Comparison of ENCODE assay signal across 8 cellular contexts in the genomic region with DNA sequence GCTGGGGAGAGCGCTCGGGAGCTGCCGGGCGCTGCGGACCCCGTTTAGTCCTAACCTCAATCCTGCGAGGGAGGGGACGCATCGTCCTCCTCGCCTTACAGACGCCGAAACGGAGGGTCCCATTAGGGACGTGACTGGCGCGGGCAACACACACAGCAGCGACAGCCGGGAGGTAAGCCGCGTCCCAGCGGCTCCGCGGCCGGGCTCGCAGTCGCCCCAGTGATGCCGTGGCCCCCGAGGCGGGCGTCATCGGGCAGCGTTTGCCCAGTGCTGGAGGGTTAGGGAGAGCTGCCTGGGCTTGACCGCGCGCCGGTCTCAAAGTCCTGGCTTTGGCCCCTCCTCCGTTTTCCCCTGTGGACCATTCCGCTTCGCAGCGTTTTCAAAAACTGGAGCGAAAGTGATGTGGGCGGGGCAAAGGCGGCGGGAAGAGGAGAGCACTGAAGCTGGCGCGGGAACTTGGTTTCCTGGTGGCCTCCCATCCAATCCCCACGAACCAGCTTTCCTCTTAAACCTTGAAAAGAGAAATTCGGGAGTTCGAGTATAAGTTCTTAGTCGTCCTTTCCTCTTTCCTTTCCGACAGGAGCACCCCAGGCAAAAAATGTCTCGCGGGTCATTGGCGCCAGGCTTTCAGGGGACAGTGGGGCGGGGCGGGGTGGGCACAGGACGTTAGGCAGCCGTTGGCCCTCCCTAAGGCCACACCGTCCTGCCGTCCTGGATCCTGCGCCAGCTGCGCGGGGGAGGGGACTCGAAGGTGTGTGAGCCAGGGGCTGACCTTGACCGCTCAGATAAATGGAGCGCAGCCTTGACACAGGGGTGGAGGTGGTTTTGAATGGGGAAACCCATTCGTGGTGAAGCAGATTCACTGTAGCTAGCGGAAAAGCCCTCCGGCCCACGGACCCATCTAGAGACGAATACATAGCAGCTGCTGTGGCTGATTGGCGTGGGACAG. TPM values are rescaled to one million over a fixed set of nuclear protein-coding genes. Genes with fewer than 3 reads are reported as not detected.
DNase-seq lines count a peak whose midpoint lies in the region; ATAC-seq, FAIRE-seq and TF ChIP-seq lines count a peak whose summit lies in the region.

No MANE protein-coding gene starts in this region.

- peak overlapping the region; percentile 89 for H3K27ac Mint-ChIP-seq in activated CD4-positive, alpha-beta memory T cell treated with anti-CD3 and anti-CD28 coated beads, Interleukin-2, amount 10 ng/mL, durations not matched to agents 7 days and 5 days

- H3K36me3 ChIP-seq in endothelial cell of umbilical vein (ENCODE audit: control insufficient read depth in 2 of 2, extremely low read depth in 1 of 2, insufficient read depth in 2 of 2, low read length in 2 of 2): peaks cover 0 to 13% of the 10 kb centered on the region in 2 experiments

- peak; percentile 95 for DNase-seq in Caki2 (ENCODE audit: low read depth)
- peak; percentile 98 for DNase-seq in NCI-H748 (lab: John Stamatoyannopoulos, UW; ENCODE audit: unreplicated experiment)
- DNase-seq in activated CD4-positive, alpha-beta memory T cell treated with anti-CD3 and anti-CD28 coated beads, Interleukin-2, amount 10 ng/mL, durations not matched to agents 7 days and 5 days: peak; percentile 85
- DNase-seq in endothelial cell of umbilical vein (ENCODE audit: low read depth, low spot score): peak; percentile 93
- peak; percentile 91 for DNase-seq in mesenteric fat pad (ENCODE audit: low spot score)
- DNase-seq in stimulated activated CD8-positive, alpha-beta memory T cell treated with anti-CD3 and anti-CD28 coated beads, Interleukin-2, amount 100 ng/mL, for 48 hours (ENCODE audit: low read depth in 2 of 2): peak; percentile 69 to 82

- dilution Hi-C loops in endothelial cell of umbilical vein (cut with MboI; ENCODE audit: extremely low pct_ligation_motif_present, low sequenced_read_pairs): no loop called here

- H3K79me2 ChIP-seq in endothelial cell of umbilical vein (ENCODE audit: control insufficient read depth, insufficient read depth, low read length): peaks cover 39% of the 10 kb centered on the region

- no peaks in the 10 kb centered on the region for H3K9me3 ChIP-seq in endothelial cell of umbilical vein (replicated peaks; ENCODE audit: control insufficient read depth, insufficient read depth, low read length)

- peak overlapping the region; percentile 89 for H3K4me2 ChIP-seq in endothelial cell of umbilical vein (ENCODE audit: insufficient read depth, low read length)

- H3K9ac ChIP-seq in endothelial cell of umbilical vein (replicated peaks; ENCODE audit: extremely low read depth, insufficient read depth, low read length): peak overlapping the region; percentile 73

- FAIRE-seq in endothelial cell of umbilical vein (lab: Jason Lieb, UNC): peak; percentile 96

- peaks cover 6% of the 10 kb centered on the region for H3K9me3 Mint-ChIP-seq in activated CD4-positive, alpha-beta memory T cell treated with anti-CD3 and anti-CD28 coated beads, Interleukin-2, amount 10 ng/mL, durations not matched to agents 7 days and 5 days

- POLR2A ChIA-PET in activated CD4-positive, alpha-beta memory T cell treated with anti-CD3 and anti-CD28 coated beads, Interleukin-2, amount 10 ng/mL, durations not matched to agents 7 days and 5 days (lab: Charles Lee): interaction anchor here (0.7 to 5.5 kb wide), 31 partner anchors 8 to 1913 kb away, joined by 3 to 144 read pairs (median 4); a partner anchor contains a TSS
- POLR2A ChIA-PET in endothelial cell of umbilical vein (lab: Charles Lee): no interaction called here

- no peaks in the 10 kb centered on the region for H3K27me3 Mint-ChIP-seq in activated CD4-positive, alpha-beta memory T cell treated with anti-CD3 and anti-CD28 coated beads, Interleukin-2, amount 10 ng/mL, durations not matched to agents 7 days and 5 days

- peak overlapping the region; percentile 70 to 88 (median 82) for H3K4me3 ChIP-seq in endothelial cell of umbilical vein (replicated peaks in 1 of 3; ENCODE audit: insufficient read depth in 1 of 3, low read depth in 1 of 3, low read length in 3 of 3)

- TF ChIP-seq POLR2A in endothelial cell of umbilical vein (IDR thresholded peaks at IDR 0.05; ENCODE audit: low read depth, low read length): peak; percentile 74

- peak overlapping the region; percentile 97 for H3K4me3 Mint-ChIP-seq in activated CD4-positive, alpha-beta memory T cell treated with anti-CD3 and anti-CD28 coated beads, Interleukin-2, amount 10 ng/mL, durations not matched to agents 7 days and 5 days

- H3K27ac ChIP-seq in endothelial cell of umbilical vein (ENCODE audit: insufficient read depth, low read depth, low read length): peak overlapping the region; percentile 46

- intact Hi-C loops in endothelial cell of umbilical vein (cut with micrococcal nuclease): loop anchor here (1.0 to 10.0 kb wide), 3 partner anchors 34 to 177 kb away; a partner anchor contains a TSS

- H3K9me1 ChIP-seq in endothelial cell of umbilical vein (replicated peaks; ENCODE audit: control insufficient read depth, extremely low read depth, insufficient read depth, low read length): no peaks in the 10 kb centered on the region

- peaks cover 55% of the 10 kb centered on the region for H3K36me3 Mint-ChIP-seq in activated CD4-positive, alpha-beta memory T cell treated with anti-CD3 and anti-CD28 coated beads, Interleukin-2, amount 10 ng/mL, durations not matched to agents 7 days and 5 days (ENCODE audit: low read depth)

- H4K20me1 ChIP-seq in endothelial cell of umbilical vein (replicated peaks; ENCODE audit: control insufficient read depth, extremely low read depth, insufficient read depth, low read length): no peaks in the 10 kb centered on the region

- H2AFZ ChIP-seq in endothelial cell of umbilical vein (ENCODE audit: low read depth, low read length): peak overlapping the region; percentile 88

- CTCF ChIA-PET in activated CD4-positive, alpha-beta memory T cell treated with anti-CD3 and anti-CD28 coated beads, Interleukin-2, amount 10 ng/mL, durations not matched to agents 7 days and 5 days (lab: Charles Lee): interaction anchor here (0.8 to 3.3 kb wide), 11 partner anchors 8 to 181 kb away, joined by 3 to 16 read pairs (median 3); a partner anchor contains a TSS
- CTCF ChIA-PET in endothelial cell of umbilical vein (lab: Charles Lee): interaction anchor here (0.6 to 2.8 kb wide), 11 partner anchors 12 to 181 kb away, joined by 3 to 16 read pairs (median 4); a partner anchor contains a TSS

- TSS peak; percentile 64 for BruUV-seq in endothelial cell of umbilical vein (replicated peaks; lab: Mats Ljungman, UMichigan)

- in situ Hi-C loops in Caki2 (cut with HindIII; ENCODE audit: low pct_unique_long_range_greater_than_20kb, low sequenced_read_pairs): no loop called here

- peaks cover 48% of the 10 kb centered on the region for H3K4me1 Mint-ChIP-seq in activated CD4-positive, alpha-beta memory T cell treated with anti-CD3 and anti-CD28 coated beads, Interleukin-2, amount 10 ng/mL, durations not matched to agents 7 days and 5 days

- no peak for TF ChIP-seq CTCF in endothelial cell of umbilical vein (IDR thresholded peaks at IDR 0.05; ENCODE audit: extremely low read depth in 1 of 2, insufficient read depth in 1 of 2, low read depth in 1 of 2, low read length in 2 of 2)

- ATAC-seq in GM19467 (IDR thresholded peaks at IDR 0.05; ENCODE audit: unreplicated experiment) (peak; percentile 56), HG03575 (IDR thresholded peaks at IDR 0.05; ENCODE audit: extremely low read depth, insufficient number of reproducible peaks, low FRiP score, unreplicated experiment) (peak; percentile 43)

- peaks cover 10% of the 10 kb centered on the region for H3K4me1 ChIP-seq in endothelial cell of umbilical vein (ENCODE audit: control insufficient read depth, extremely low read depth, insufficient read depth, low read length)

- H3K27me3 ChIP-seq in endothelial cell of umbilical vein (ENCODE audit: control insufficient read depth in 2 of 2, insufficient read depth in 2 of 2, low read length in 2 of 2): no peaks in the 10 kb centered on the region

TF ChIP-seq in endothelial cell of umbilical vein, 7 proteins besides CTCF, POLR2A, EP300 and RAD21 (continues in another document):
- TF ChIP-seq JUN (IDR thresholded peaks at IDR 0.05; ENCODE audit: borderline replicate concordance, insufficient read depth, insufficient read length, low read depth) (no peak), MYC (IDR thresholded peaks at IDR 0.05; ENCODE audit: low read depth, low read length) (no peak), FOS (IDR thresholded peaks at IDR 0.05; ENCODE audit: borderline replicate concordance, insufficient read depth, low read length) (no peak), POLR2AphosphoS5 (IDR thresholded peaks at IDR 0.05; ENCODE audit: insufficient read depth, low read depth, low read length) (peak; percentile 47), GATA2 (IDR thresholded peaks at IDR 0.05; ENCODE audit: insufficient read depth, insufficient read length, low read depth, low read length) (no peak)

RNA-seq across cellular contexts. Expression of a gene that starts 0.8 kb away (rescaled TPM):
- total RNA-seq in Caki2 (2014; rRNA removed; shearing (Covaris generic); ENCODE audit: low replicate concordance): 169 and 173 TPM in 2 replicates
- total RNA-seq in activated CD4-positive, alpha-beta memory T cell treated with anti-CD3 and anti-CD28 coated beads, Interleukin-2, amount 10 ng/mL, durations not matched to agents 7 days and 5 days: 100 to 1,000 TPM; 279 to 288 TPM
- total RNA-seq in endothelial cell of umbilical vein (189 and 200 TPM in 2 replicates), mesenteric fat pad (1.2 TPM)
- 136 TPM in 2 replicates for polyA plus RNA-seq in endothelial cell of umbilical vein
- polyA plus RNA-seq in endothelial cell of umbilical vein (2011; cell fraction: cytosol; rRNA removed): 152 and 196 TPM in 2 replicates
- polyA plus RNA-seq in endothelial cell of umbilical vein (2011; cell fraction: nucleus; rRNA removed): 70.6 and 90.8 TPM in 2 replicates
- 93.2 and 200 TPM in 2 replicates for polyA plus RNA-seq in endothelial cell of umbilical vein (2012)
- 270 and 272 TPM in 2 replicates for polyA minus RNA-seq in endothelial cell of umbilical vein
- polyA minus RNA-seq in endothelial cell of umbilical vein (2011; cell fraction: cytosol; rRNA and poly(A)+ RNA removed): 197 TPM
- 28.7 and 38.8 TPM in 2 replicates for polyA minus RNA-seq in endothelial cell of umbilical vein (2011; cell fraction: nucleus; rRNA and poly(A)+ RNA removed)

RNA-seq across cellular contexts. Expression of a gene that starts 54.2 kb away (rescaled TPM):
- total RNA-seq in Caki2 (2014; rRNA removed; shearing (Covaris generic); ENCODE audit: low replicate concordance): 77.6 and 79.1 TPM in 2 replicates
- total RNA-seq in activated CD4-positive, alpha-beta memory T cell treated with anti-CD3 and anti-CD28 coated beads, Interleukin-2, amount 10 ng/mL, durations not matched to agents 7 days and 5 days: 10 to 100 TPM; 65.3 to 67.1 TPM
- 50.5 and 52.5 TPM in 2 replicates for total RNA-seq in endothelial cell of umbilical vein
- polyA plus RNA-seq in endothelial cell of umbilical vein: 15.3 and 19.5 TPM in 2 replicates
- 11.5 and 12.8 TPM in 2 replicates for polyA plus RNA-seq in endothelial cell of umbilical vein (2011; cell fraction: cytosol; rRNA removed)
- 116 and 126 TPM in 2 replicates for polyA plus RNA-seq in endothelial cell of umbilical vein (2011; cell fraction: nucleus; rRNA removed)
- 26.5 and 36.1 TPM in 2 replicates for polyA plus RNA-seq in endothelial cell of umbilical vein (2012)
- 44.4 and 54.8 TPM in 2 replicates for polyA minus RNA-seq in endothelial cell of umbilical vein
- 34.2 TPM for polyA minus RNA-seq in endothelial cell of umbilical vein (2011; cell fraction: cytosol; rRNA and poly(A)+ RNA removed)
- polyA minus RNA-seq in endothelial cell of umbilical vein (2011; cell fraction: nucleus; rRNA and poly(A)+ RNA removed): 58.8 and 67.4 TPM in 2 replicates
- total RNA-seq in mesenteric fat pad: 54.5 TPM

Comparison
In these comparisons a context has a peak if more than half of its experiments do, and no peak if none do; other contexts are left out.
1. Peak in every context shown above with its lines: DNase-seq, ATAC-seq, H3K4me3 ChIP-seq and H3K27ac ChIP-seq.
2. RNA of a gene that starts 0.8 kb away (total RNA-seq): 279 to 288 TPM in activated CD4-positive, alpha-beta memory T cell treated with anti-CD3 and anti-CD28 coated beads, Interleukin-2, amount 10 ng/mL, durations not matched to agents 7 days and 5 days, 189 to 200 TPM in endothelial cell of umbilical vein and 169 to 173 TPM in Caki2; 1.2 TPM in mesenteric fat pad (single experiment); every median in the first group is over 10 times any median in the second.